ENCODE assay signal across 8 cellular contexts in the genomic region with DNA sequence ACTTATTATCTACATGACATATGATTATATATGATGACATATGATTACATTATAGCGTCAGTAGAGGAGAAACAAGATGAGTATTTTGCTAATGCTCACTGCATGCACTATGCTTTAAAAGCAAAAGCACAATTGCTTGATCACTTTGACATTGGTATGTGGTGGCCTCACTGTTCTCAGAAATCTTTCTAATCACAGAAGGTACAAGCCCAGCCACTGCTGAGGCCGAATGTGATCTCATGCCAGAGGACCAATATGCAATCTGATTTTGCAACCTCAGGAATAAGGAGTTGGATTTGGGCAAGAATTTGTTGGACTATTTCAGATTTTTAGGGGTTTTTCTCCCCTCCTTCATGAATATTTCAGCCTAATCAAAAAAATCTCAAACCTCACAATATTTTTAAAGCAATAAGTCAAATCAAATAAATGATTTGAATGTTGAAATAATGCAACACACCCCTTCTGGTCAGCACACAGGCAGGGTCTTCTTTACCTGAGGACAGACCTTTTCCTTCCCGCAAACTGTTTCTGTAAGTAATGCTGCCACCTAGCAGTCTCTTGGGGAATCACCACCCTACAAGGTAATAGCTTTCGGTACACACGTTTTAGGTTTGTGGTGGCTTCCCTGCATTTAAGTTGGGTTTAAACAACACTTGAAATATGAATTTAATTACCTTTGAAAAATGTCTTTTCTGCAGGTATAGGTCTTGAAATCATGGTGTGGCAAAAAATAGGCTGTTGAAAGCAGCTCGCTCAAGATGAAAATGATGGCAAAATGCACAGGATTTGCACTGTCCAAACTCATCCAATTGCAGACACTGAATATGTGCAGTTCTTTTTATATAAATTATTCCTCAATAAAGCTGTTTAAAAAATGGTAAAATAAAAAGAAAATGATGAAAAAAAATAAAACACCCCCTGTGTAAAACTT. TPM values are rescaled to one million over a fixed set of nuclear protein-coding genes. Genes with fewer than 3 reads are reported as not detected.
DNase-seq lines count a peak whose midpoint lies in the region; ATAC-seq, FAIRE-seq and TF ChIP-seq lines count a peak whose summit lies in the region.
"Had no signal": no experiment of that assay in that cellular context is flagged by ENCODE, and none has a peak within 500 bp of the region (broad histone marks: within the 10 kb centered on the region; RNA-seq: fewer than 3 reads in every experiment).

No MANE protein-coding gene starts in this region.

- H3K9ac ChIP-seq in MM.1S (ENCODE audit: low read length), result no peak overlapping the region

- ATAC-seq in GM18907 (IDR thresholded peaks at IDR 0.05; ENCODE audit: unreplicated experiment), result peak; percentile 56
- ATAC-seq in stimulated activated naive CD8-positive, alpha-beta T cell treated with anti-CD3 and anti-CD28 coated beads, Interleukin-15, Interleukin-2, amounts not matched to agents 100 U/mL and 50 U/mL, for 24 hours, result peak; percentile 58
- no peak for ATAC-seq in HG03045 (IDR thresholded peaks at IDR 0.05; ENCODE audit: unreplicated experiment)

- FAIRE-seq in D721Med (lab: Jason Lieb, UNC), result peak; percentile 69

- peaks cover 18% of the 10 kb centered on the region for H3K4me1 Mint-ChIP-seq in activated CD4-positive, alpha-beta memory T cell treated with anti-CD3 and anti-CD28 coated beads for 36 hours (ENCODE audit: low read depth)

- no peak overlapping the region for H3K4me3 Mint-ChIP-seq in activated CD4-positive, alpha-beta memory T cell treated with anti-CD3 and anti-CD28 coated beads for 36 hours

- H3K4me2 ChIP-seq in MM.1S (ENCODE audit: low read depth, low read length), result peak overlapping the region; percentile 18; the same call in 1 of the 2 replicates

- H3K27me3 ChIP-seq in MM.1S (replicated peaks; ENCODE audit: insufficient read depth, low read length) (no peaks in the 10 kb centered on the region), right atrium auricular region (no peaks in the 10 kb centered on the region)

- H3K27ac ChIP-seq in MM.1S (ENCODE audit: low read length) (no peak overlapping the region), right atrium auricular region (no peak overlapping the region)

- H3K4me1 ChIP-seq in MM.1S (ENCODE audit: low read length) (peaks cover 28% of the 10 kb centered on the region), right atrium auricular region (no peaks in the 10 kb centered on the region)

- H3K9me2 ChIP-seq in MM.1S (replicated peaks; ENCODE audit: insufficient read depth, low read length), result no peaks in the 10 kb centered on the region

- no peak overlapping the region for H2AFZ ChIP-seq in MM.1S (ENCODE audit: low read length)

- POLR2A ChIA-PET in activated CD4-positive, alpha-beta memory T cell treated with anti-CD3 and anti-CD28 coated beads for 36 hours (lab: Charles Lee), result interaction anchor here (1.0 to 1.2 kb wide), 2 partner anchors 13 to 135 kb away, joined by 3 to 4 read pairs; no protein-coding TSS in a partner anchor

- H3K4me3 ChIP-seq in MM.1S (ENCODE audit: low read length), result no peak overlapping the region
- no peak overlapping the region for H3K4me3 ChIP-seq in right atrium auricular region

- TF ChIP-seq CTCF in D721Med (IDR thresholded peaks at IDR 0.05; ENCODE audit: insufficient read depth, missing control alignments), result peak; percentile 71
- TF ChIP-seq CTCF in MM.1S (IDR thresholded peaks at IDR 0.05; ENCODE audit: low read length), result peak; percentile 86
- peak; percentile 52 to 84 for TF ChIP-seq CTCF in right atrium auricular region (IDR thresholded peaks at IDR 0.05)

- no peaks in the 10 kb centered on the region for H3K36me3 ChIP-seq in MM.1S (replicated peaks; ENCODE audit: insufficient read depth, low read length)
- H3K36me3 ChIP-seq in right atrium auricular region, result no peaks in the 10 kb centered on the region

- H3K36me3 Mint-ChIP-seq in activated CD4-positive, alpha-beta memory T cell treated with anti-CD3 and anti-CD28 coated beads for 36 hours, result no peaks in the 10 kb centered on the region

- intact Hi-C loops in activated CD4-positive, alpha-beta memory T cell treated with anti-CD3 and anti-CD28 coated beads for 36 hours (cut with micrococcal nuclease), result loop anchor here (1.0 kb wide), 2 partner anchors 135 to 215 kb away; no protein-coding TSS in a partner anchor

- H3K9me3 Mint-ChIP-seq in activated CD4-positive, alpha-beta memory T cell treated with anti-CD3 and anti-CD28 coated beads for 36 hours, result no peaks in the 10 kb centered on the region

- no peaks in the 10 kb centered on the region for H3K9me3 ChIP-seq in MM.1S (replicated peaks; ENCODE audit: insufficient read depth, low read length)
- H3K9me3 ChIP-seq in right atrium auricular region, result no peaks in the 10 kb centered on the region

- H3K27me3 Mint-ChIP-seq in activated CD4-positive, alpha-beta memory T cell treated with anti-CD3 and anti-CD28 coated beads for 36 hours, result peaks cover 24% of the 10 kb centered on the region

- H4K20me1 ChIP-seq in MM.1S (ENCODE audit: insufficient read depth, low read length), result no peaks in the 10 kb centered on the region

- CTCF ChIA-PET in activated CD4-positive, alpha-beta memory T cell treated with anti-CD3 and anti-CD28 coated beads for 36 hours (lab: Charles Lee), result interaction anchor here (0.6 to 9.5 kb wide), 57 partner anchors 8 to 762 kb away, joined by 3 to 206 read pairs (median 4); no protein-coding TSS in a partner anchor

- no peak overlapping the region for H3K27ac Mint-ChIP-seq in activated CD4-positive, alpha-beta memory T cell treated with anti-CD3 and anti-CD28 coated beads for 36 hours

- DNase-seq in D721Med (ENCODE audit: insufficient read length, low spot score) (no peak), MM.1S (peak; percentile 53), right atrium auricular region (ENCODE audit: low spot score) (no peak)
- peak; percentile 43 for DNase-seq in activated CD4-positive, alpha-beta memory T cell treated with anti-CD3 and anti-CD28 coated beads for 36 hours
- peak; percentile 40 for DNase-seq in stimulated activated naive CD8-positive, alpha-beta T cell treated with anti-CD3 and anti-CD28 coated beads, Interleukin-15, Interleukin-2, amounts not matched to agents 100 U/mL and 50 U/mL, for 24 hours

- H3K79me2 ChIP-seq in MM.1S (ENCODE audit: low read length), result no peaks in the 10 kb centered on the region

- peaks cover 8% of the 10 kb centered on the region; the same call in 1 of the 2 replicates for H3F3A ChIP-seq in MM.1S (ENCODE audit: insufficient read depth, low read length)

RNA-seq across cellular contexts. Expression of gene CXCL13, which starts 4.8 kb away (rescaled TPM):
- 1 to 10 TPM; 2.8 to 3.0 TPM for total RNA-seq in activated CD4-positive, alpha-beta memory T cell treated with anti-CD3 and anti-CD28 coated beads for 36 hours
- total RNA-seq in right atrium auricular region, result not detected
- total RNA-seq: pulmonary artery endothelial cell had no signal

Comparison
In these comparisons a context has a peak if more than half of its experiments do, and no peak if none do; other contexts are left out.
1. DNase-seq: peak in MM.1S (single experiment), activated CD4-positive, alpha-beta memory T cell treated with anti-CD3 and anti-CD28 coated beads for 36 hours (single experiment) and stimulated activated naive CD8-positive, alpha-beta T cell treated with anti-CD3 and anti-CD28 coated beads, Interleukin-15, Interleukin-2, amounts not matched to agents 100 U/mL and 50 U/mL, for 24 hours (single experiment); none in D721Med (single experiment) and right atrium auricular region (single experiment).
2. Peak in every context shown above with its lines, with median percentiles within 50 percentile points of each other: CTCF ChIP-seq.